Comparison of ENCODE assay signal across 1 cellular context in the genomic region with DNA sequence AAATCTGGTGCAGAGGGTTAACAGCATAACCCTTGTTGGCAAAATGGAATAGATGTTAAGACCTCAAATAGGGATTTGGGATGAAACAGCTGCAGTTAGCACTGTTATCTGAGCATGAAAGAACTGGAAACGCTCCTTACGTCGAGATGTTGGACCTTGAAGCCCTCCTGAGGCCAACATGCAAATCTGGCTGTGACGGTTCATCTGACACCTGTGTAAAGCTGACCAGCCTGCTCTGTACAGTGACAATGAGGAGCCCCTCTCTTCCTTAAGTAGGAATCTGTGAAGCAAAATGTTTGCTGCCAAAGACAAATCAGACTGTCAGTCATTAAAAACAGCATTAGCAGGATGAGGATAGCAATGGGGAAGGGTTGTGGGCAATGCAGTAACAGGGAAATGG.
TF ChIP-seq lines count a peak whose summit lies in the region.

No MANE protein-coding gene starts in this region.

TF ChIP-seq in WTC11, 78 proteins besides CTCF, POLR2A, EP300 and RAD21 (continued from another document):
- TF ChIP-seq, protein P1, sequence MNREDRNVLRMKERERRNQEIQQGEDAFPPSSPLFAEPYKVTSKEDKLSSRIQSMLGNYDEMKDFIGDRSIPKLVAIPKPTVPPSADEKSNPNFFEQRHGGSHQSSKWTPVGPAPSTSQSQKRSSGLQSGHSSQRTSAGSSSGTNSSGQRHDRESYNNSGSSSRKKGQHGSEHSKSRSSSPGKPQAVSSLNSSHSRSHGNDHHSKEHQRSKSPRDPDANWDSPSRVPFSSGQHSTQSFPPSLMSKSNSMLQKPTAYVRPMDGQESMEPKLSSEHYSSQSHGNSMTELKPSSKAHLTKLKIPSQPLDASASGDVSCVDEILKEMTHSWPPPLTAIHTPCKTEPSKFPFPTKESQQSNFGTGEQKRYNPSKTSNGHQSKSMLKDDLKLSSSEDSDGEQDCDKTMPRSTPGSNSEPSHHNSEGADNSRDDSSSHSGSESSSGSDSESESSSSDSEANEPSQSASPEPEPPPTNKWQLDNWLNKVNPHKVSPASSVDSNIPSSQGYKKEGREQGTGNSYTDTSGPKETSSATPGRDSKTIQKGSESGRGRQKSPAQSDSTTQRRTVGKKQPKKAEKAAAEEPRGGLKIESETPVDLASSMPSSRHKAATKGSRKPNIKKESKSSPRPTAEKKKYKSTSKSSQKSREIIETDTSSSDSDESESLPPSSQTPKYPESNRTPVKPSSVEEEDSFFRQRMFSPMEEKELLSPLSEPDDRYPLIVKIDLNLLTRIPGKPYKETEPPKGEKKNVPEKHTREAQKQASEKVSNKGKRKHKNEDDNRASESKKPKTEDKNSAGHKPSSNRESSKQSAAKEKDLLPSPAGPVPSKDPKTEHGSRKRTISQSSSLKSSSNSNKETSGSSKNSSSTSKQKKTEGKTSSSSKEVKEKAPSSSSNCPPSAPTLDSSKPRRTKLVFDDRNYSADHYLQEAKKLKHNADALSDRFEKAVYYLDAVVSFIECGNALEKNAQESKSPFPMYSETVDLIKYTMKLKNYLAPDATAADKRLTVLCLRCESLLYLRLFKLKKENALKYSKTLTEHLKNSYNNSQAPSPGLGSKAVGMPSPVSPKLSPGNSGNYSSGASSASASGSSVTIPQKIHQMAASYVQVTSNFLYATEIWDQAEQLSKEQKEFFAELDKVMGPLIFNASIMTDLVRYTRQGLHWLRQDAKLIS (CRISPR knock-in tag; IDR thresholded peaks at IDR 0.05; ENCODE audit: borderline replicate concordance): no peak
- no peak for TF ChIP-seq JUN (CRISPR knock-in tag; IDR thresholded peaks at IDR 0.05)
- TF ChIP-seq, protein P2, sequence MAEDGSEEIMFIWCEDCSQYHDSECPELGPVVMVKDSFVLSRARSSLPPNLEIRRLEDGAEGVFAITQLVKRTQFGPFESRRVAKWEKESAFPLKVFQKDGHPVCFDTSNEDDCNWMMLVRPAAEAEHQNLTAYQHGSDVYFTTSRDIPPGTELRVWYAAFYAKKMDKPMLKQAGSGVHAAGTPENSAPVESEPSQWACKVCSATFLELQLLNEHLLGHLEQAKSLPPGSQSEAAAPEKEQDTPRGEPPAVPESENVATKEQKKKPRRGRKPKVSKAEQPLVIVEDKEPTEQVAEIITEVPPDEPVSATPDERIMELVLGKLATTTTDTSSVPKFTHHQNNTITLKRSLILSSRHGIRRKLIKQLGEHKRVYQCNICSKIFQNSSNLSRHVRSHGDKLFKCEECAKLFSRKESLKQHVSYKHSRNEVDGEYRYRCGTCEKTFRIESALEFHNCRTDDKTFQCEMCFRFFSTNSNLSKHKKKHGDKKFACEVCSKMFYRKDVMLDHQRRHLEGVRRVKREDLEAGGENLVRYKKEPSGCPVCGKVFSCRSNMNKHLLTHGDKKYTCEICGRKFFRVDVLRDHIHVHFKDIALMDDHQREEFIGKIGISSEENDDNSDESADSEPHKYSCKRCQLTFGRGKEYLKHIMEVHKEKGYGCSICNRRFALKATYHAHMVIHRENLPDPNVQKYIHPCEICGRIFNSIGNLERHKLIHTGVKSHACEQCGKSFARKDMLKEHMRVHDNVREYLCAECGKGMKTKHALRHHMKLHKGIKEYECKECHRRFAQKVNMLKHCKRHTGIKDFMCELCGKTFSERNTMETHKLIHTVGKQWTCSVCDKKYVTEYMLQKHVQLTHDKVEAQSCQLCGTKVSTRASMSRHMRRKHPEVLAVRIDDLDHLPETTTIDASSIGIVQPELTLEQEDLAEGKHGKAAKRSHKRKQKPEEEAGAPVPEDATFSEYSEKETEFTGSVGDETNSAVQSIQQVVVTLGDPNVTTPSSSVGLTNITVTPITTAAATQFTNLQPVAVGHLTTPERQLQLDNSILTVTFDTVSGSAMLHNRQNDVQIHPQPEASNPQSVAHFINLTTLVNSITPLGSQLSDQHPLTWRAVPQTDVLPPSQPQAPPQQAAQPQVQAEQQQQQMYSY (CRISPR knock-in tag; IDR thresholded peaks at IDR 0.05): no peak
- TF ChIP-seq OVOL2 (CRISPR knock-in tag; IDR thresholded peaks at IDR 0.05; ENCODE audit: borderline replicate concordance): no peak
- no peak for TF ChIP-seq MYBL2 (CRISPR knock-in tag; IDR thresholded peaks at IDR 0.05)
